10 cellular contexts compared by ENCODE assay signal in genomic region chrX:13091111-13091765, GRCh38. TPM values are rescaled to one million over a fixed set of nuclear protein-coding genes. Genes with fewer than 3 reads are reported as not detected.
DNase-seq lines count a peak whose midpoint lies in the region; ATAC-seq, FAIRE-seq and TF ChIP-seq lines count a peak whose summit lies in the region.
"Had no signal": no experiment of that assay in that cellular context is flagged by ENCODE, and none has a peak within 500 bp of the region (broad histone marks: within the 10 kb centered on the region; RNA-seq: fewer than 3 reads in every experiment).

No MANE protein-coding gene starts in this region.

- H3K9me3 Mint-ChIP-seq in CD4-positive, alpha-beta memory T cell, result peaks cover 0 to 2% (median 0%) of the 10 kb centered on the region in 8 donors

- no peaks in the 10 kb centered on the region for H3K27me3 Mint-ChIP-seq in CD4-positive, alpha-beta memory T cell

- H4K20me1 ChIP-seq in neural cell (ENCODE audit: insufficient read depth), result no peaks in the 10 kb centered on the region

- no peaks in the 10 kb centered on the region for H3K9me3 ChIP-seq in CD4-positive, alpha-beta memory T cell (ENCODE audit: control insufficient read depth in 1 of 2, low read length in 2 of 2)
- H3K9me3 ChIP-seq in neural cell (ENCODE audit: low read length), result no peaks in the 10 kb centered on the region

- POLR2A ChIA-PET in CD4-positive, alpha-beta memory T cell (lab: Charles Lee; ENCODE audit: partially characterized antibody), result interaction anchor here (0.6 to 32.7 kb wide), 24 partner anchors 9 to 643 kb away, joined by 3 to 1769 read pairs (median 14); partner anchors contain the start of genes OFD1, TMSB4X and TRAPPC2

- no peak for TF ChIP-seq CTCF in brain microvascular endothelial cell (IDR thresholded peaks at IDR 0.05; ENCODE audit: low read depth, low read length, missing control alignments)
- TF ChIP-seq CTCF in neural cell (IDR thresholded peaks at IDR 0.05; ENCODE audit: poor library complexity, severe bottlenecking), result no peak

- H3K27me3 ChIP-seq in CD4-positive, alpha-beta memory T cell (ENCODE audit: insufficient read depth, low read length), result no peaks in the 10 kb centered on the region
- H3K27me3 ChIP-seq in brain microvascular endothelial cell (replicated peaks) (no peaks in the 10 kb centered on the region), neural cell (ENCODE audit: insufficient read depth, low read depth, low read length) (no peaks in the 10 kb centered on the region)

- peak overlapping the region; percentile 88 to 96 (median 95) for H3K27ac Mint-ChIP-seq in CD4-positive, alpha-beta memory T cell

- no peak for ATAC-seq in GM21825 (IDR thresholded peaks at IDR 0.05; ENCODE audit: unreplicated experiment)

- CTCF ChIA-PET in CD4-positive, alpha-beta memory T cell (lab: Charles Lee; ENCODE audit: partially characterized antibody), result interaction anchor here (1.0 to 13.7 kb wide), 16 partner anchors 9 to 398 kb away, joined by 3 to 210 read pairs (median 12); partner anchors contain the start of gene TMSB4X

- no peak overlapping the region for H2AFZ ChIP-seq in neural cell (ENCODE audit: low read depth, low read length)

- no peaks in the 10 kb centered on the region for H3F3A ChIP-seq in neural cell (ENCODE audit: insufficient read depth, low read length, poor library complexity, severe bottlenecking)

- H3K4me1 ChIP-seq in CD4-positive, alpha-beta memory T cell (ENCODE audit: insufficient read depth, low read length), result peaks cover 98% of the 10 kb centered on the region

- no peak for FAIRE-seq in HTR-8/SVneo (lab: Jason Lieb, UNC)

- no peak overlapping the region for H3K9ac ChIP-seq in neural cell (ENCODE audit: low read length)

- in situ Hi-C loops in brain microvascular endothelial cell (cut with HindIII; ENCODE audit: low pct_ligation_motif_present, low sequenced_read_pairs), result no loop called here

- DNase-seq in CD4-positive, alpha-beta memory T cell, result peak; percentile 50 to 59 (median 57)
- DNase-seq in NAMALWA (ENCODE audit: low spot score), result peak; percentile 15
- DNase-seq in brain microvascular endothelial cell, result no peak
- no peak for DNase-seq in NCI-H187 treated with DMSO at 0.1 percent for 48 hours (lab: John Stamatoyannopoulos, UW)
- no peak for DNase-seq in NCI-H2196 (lab: John Stamatoyannopoulos, UW; ENCODE audit: unreplicated experiment)
- DNase-seq in HTR-8/SVneo (ENCODE audit: insufficient read length, low spot score), result no peak
- DNase-seq: NCI-H2227 treated with DMSO at 0.1 percent for 48 hours had no signal

- H3K36me3 Mint-ChIP-seq in CD4-positive, alpha-beta memory T cell, result no peaks in the 10 kb centered on the region

- no peaks in the 10 kb centered on the region for H3K79me2 ChIP-seq in neural cell (replicated peaks; ENCODE audit: insufficient read depth, low read length)

- H3K36me3 ChIP-seq in CD4-positive, alpha-beta memory T cell (ENCODE audit: insufficient read depth, low read length), result no peaks in the 10 kb centered on the region
- H3K36me3 ChIP-seq in brain microvascular endothelial cell (replicated peaks), result no peaks in the 10 kb centered on the region
- H3K36me3 ChIP-seq in neural cell (ENCODE audit: insufficient read depth, low read length), result no peaks in the 10 kb centered on the region

- H3K4me3 ChIP-seq in CD4-positive, alpha-beta memory T cell (ENCODE audit: low read length in 2 of 2), result no peak overlapping the region
- no peak overlapping the region for H3K4me3 ChIP-seq in brain microvascular endothelial cell (ENCODE audit: low read depth, low read length)
- no peak overlapping the region for H3K4me3 ChIP-seq in neural cell (ENCODE audit: low read length)

- H3K4me1 Mint-ChIP-seq in CD4-positive, alpha-beta memory T cell, result peaks cover 64 to 94% (median 83%) of the 10 kb centered on the region in 4 donors

- intact Hi-C loops in CD4-positive, alpha-beta memory T cell (cut with micrococcal nuclease), result loop anchor here (5.0 to 10.0 kb wide), 3 partner anchors 254 to 561 kb away; partner anchors contain the start of genes PRPS2 and TCEANC

- peak overlapping the region; percentile 94 for H3K27ac ChIP-seq in CD4-positive, alpha-beta memory T cell (ENCODE audit: low read depth, low read length)
- H3K27ac ChIP-seq in brain microvascular endothelial cell, result peak overlapping the region; percentile 26
- peak overlapping the region; percentile 59 for H3K27ac ChIP-seq in neural cell (ENCODE audit: low read length)

- peak overlapping the region; percentile 9 to 85 (median 72) for H3K4me3 Mint-ChIP-seq in CD4-positive, alpha-beta memory T cell

- H3K4me2 ChIP-seq in neural cell (ENCODE audit: low read length), result no peak overlapping the region

- no peak for TF ChIP-seq EP300 in neural cell (conservative IDR thresholded peaks at IDR 0.05; ENCODE audit: poor library complexity, severe bottlenecking)

- H3K9me2 ChIP-seq in neural cell (ENCODE audit: insufficient read depth, low read length), result no peaks in the 10 kb centered on the region

- no peak for TF ChIP-seq RAD21 in neural cell (conservative IDR thresholded peaks at IDR 0.05)

TF ChIP-seq in neural cell, 6 proteins besides CTCF, POLR2A, EP300 and RAD21:
- TF ChIP-seq REST (IDR thresholded peaks at IDR 0.05; ENCODE audit: borderline replicate concordance) (no peak), MXI1 (conservative IDR thresholded peaks at IDR 0.05; ENCODE audit: poor library complexity, severe bottlenecking) (no peak), POLR2AphosphoS5 (IDR thresholded peaks at IDR 0.05) (no peak), SMC3 (conservative IDR thresholded peaks at IDR 0.05; ENCODE audit: poor library complexity) (no peak), EZH2 (IDR thresholded peaks at IDR 0.05; ENCODE audit: borderline replicate concordance, insufficient read depth, low read length, poor library complexity, severe bottlenecking) (no peak), TAF1 (IDR thresholded peaks at IDR 0.05; ENCODE audit: low read depth) (no peak)

RNA-seq across cellular contexts. Expression of gene FAM9C, which starts 46.8 kb away (rescaled TPM):
- total RNA-seq in CD4-positive, alpha-beta memory T cell, result not detected
- polyA plus RNA-seq in CD4-positive, alpha-beta memory T cell, result under 1 TPM in 1 of 2 donors, not detected in 1; 0.34 TPM
- not detected in 2 replicates for polyA plus RNA-seq in neural cell
- polyA minus RNA-seq in neural cell, result not detected in 2 replicates
- total RNA-seq: kidney epithelial cell had no signal

Comparison
In these comparisons a context has a peak if more than half of its experiments do, and no peak if none do; other contexts are left out.
1. DNase-seq: peak in CD4-positive, alpha-beta memory T cell (5 of 5) and NAMALWA (single experiment); none in brain microvascular endothelial cell (single experiment), NCI-H187 treated with DMSO at 0.1 percent for 48 hours (single experiment), NCI-H2196 (single experiment) and HTR-8/SVneo (single experiment).
2. H3K27ac ChIP-seq: peak in every context shown above with its lines; median percentile 94 in CD4-positive, alpha-beta memory T cell; 59 in neural cell; 26 in brain microvascular endothelial cell.